21 cellular contexts compared by ENCODE assay signal in the genomic region with DNA sequence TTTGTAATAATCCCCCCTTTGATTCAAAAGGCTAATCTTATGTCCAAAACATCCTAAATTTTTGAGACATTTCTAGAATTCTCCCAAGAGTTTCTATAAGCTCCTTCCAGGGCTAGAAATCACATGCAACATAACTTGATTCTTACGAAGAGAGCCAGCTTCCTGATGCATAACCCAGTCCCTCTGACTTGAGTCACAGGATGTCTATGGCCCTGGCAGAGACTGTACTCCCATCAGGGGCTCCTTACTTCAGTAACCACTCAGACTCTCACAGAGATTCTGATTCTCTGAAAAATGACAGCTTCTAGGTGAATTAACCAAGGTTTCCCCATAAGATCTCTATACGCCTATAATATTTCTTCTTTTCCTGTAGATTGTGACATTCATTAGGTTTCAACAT.
DNase-seq lines count a peak whose midpoint lies in the region; ATAC-seq and TF ChIP-seq lines count a peak whose summit lies in the region.
"Had no signal": no experiment of that assay in that cellular context is flagged by ENCODE, and none has a peak within 500 bp of the region (broad histone marks: within the 10 kb centered on the region; RNA-seq: fewer than 3 reads in every experiment).

No MANE protein-coding gene starts in this region.

- no peak overlapping the region for H3K4me3 ChIP-seq in BE2C (ENCODE audit: low read depth, low read length)
- H3K4me3 ChIP-seq: upper lobe of right lung had no signal

- H3K9me3 ChIP-seq in BE2C: no peaks in the 10 kb centered on the region
- H3K9me3 ChIP-seq: Caco-2, upper lobe of right lung had no signal

- H3K27ac ChIP-seq in foreskin keratinocyte: peak overlapping the region; percentile 4
- H3K27ac ChIP-seq: RWPE1, upper lobe of right lung had no signal

- H3K9me3 Mint-ChIP-seq in stimulated activated naive CD8-positive, alpha-beta T cell treated with anti-CD3 and anti-CD28 coated beads, Interleukin-15, amount 100 ng/mL, for 72 hours: no peaks in the 10 kb centered on the region
- no peaks in the 10 kb centered on the region for H3K9me3 Mint-ChIP-seq in naive thymus-derived CD8-positive, alpha-beta T cell
- H3K9me3 Mint-ChIP-seq: activated CD4-positive, alpha-beta memory T cell treated with anti-CD3 and anti-CD28 coated beads, Interleukin-2, amount 10 ng/mL, durations not matched to agents 7 days and 5 days; activated naive CD8-positive, alpha-beta T cell treated with anti-CD3 and anti-CD28 coated beads for 36 hours; activated T-cell treated with anti-CD3 and anti-CD28 coated beads, Interleukin-2, amount 50 U/mL, for 4 hours; stimulated activated naive B cell treated with anti-CD40 and anti-IgM and Interleukin-4, amounts not matched to agents 10 μg/mL and 1 μg/mL and 100 μg/mL, for 72 hours had no signal

- POLR2A ChIA-PET in naive thymus-derived CD8-positive, alpha-beta T cell (lab: Charles Lee): no interaction called here

- H3K27me3 Mint-ChIP-seq in stimulated activated naive CD8-positive, alpha-beta T cell treated with anti-CD3 and anti-CD28 coated beads, Interleukin-15, amount 100 ng/mL, for 72 hours: peaks cover 22% of the 10 kb centered on the region
- H3K27me3 Mint-ChIP-seq in naive thymus-derived CD8-positive, alpha-beta T cell: peaks cover 0 to 12% (median 10%) of the 10 kb centered on the region in 5 donors
- H3K27me3 Mint-ChIP-seq: activated naive CD8-positive, alpha-beta T cell treated with anti-CD3 and anti-CD28 coated beads for 36 hours; stimulated activated naive B cell treated with anti-CD40 and anti-IgM and Interleukin-4, amounts not matched to agents 10 μg/mL and 1 μg/mL and 100 μg/mL, for 72 hours had no signal

- no peaks in the 10 kb centered on the region for H3K36me3 Mint-ChIP-seq in naive thymus-derived CD8-positive, alpha-beta T cell
- H3K36me3 Mint-ChIP-seq: activated naive CD8-positive, alpha-beta T cell treated with anti-CD3 and anti-CD28 coated beads for 36 hours; stimulated activated naive B cell treated with anti-CD40 and anti-IgM and Interleukin-4, amounts not matched to agents 10 μg/mL and 1 μg/mL and 100 μg/mL, for 72 hours had no signal

- H3K27ac Mint-ChIP-seq in stimulated activated naive CD8-positive, alpha-beta T cell treated with anti-CD3 and anti-CD28 coated beads, Interleukin-15, amount 100 ng/mL, for 72 hours: no peak overlapping the region
- no peak overlapping the region for H3K27ac Mint-ChIP-seq in naive thymus-derived CD8-positive, alpha-beta T cell
- H3K27ac Mint-ChIP-seq: activated CD4-positive, alpha-beta memory T cell treated with anti-CD3 and anti-CD28 coated beads, Interleukin-2, amount 10 ng/mL, durations not matched to agents 7 days and 5 days; activated naive CD8-positive, alpha-beta T cell treated with anti-CD3 and anti-CD28 coated beads for 36 hours; stimulated activated naive B cell treated with anti-CD40 and anti-IgM and Interleukin-4, amounts not matched to agents 10 μg/mL and 1 μg/mL and 100 μg/mL, for 72 hours had no signal

- no peaks in the 10 kb centered on the region for H3K4me1 Mint-ChIP-seq in stimulated activated naive CD8-positive, alpha-beta T cell treated with anti-CD3 and anti-CD28 coated beads, Interleukin-15, amount 100 ng/mL, for 72 hours
- peaks cover 0 to 2% (median 0%) of the 10 kb centered on the region in 4 donors for H3K4me1 Mint-ChIP-seq in naive thymus-derived CD8-positive, alpha-beta T cell
- H3K4me1 Mint-ChIP-seq: activated CD4-positive, alpha-beta memory T cell treated with anti-CD3 and anti-CD28 coated beads, Interleukin-2, amount 10 ng/mL, durations not matched to agents 7 days and 5 days; activated naive CD8-positive, alpha-beta T cell treated with anti-CD3 and anti-CD28 coated beads for 36 hours; stimulated activated naive B cell treated with anti-CD40 and anti-IgM and Interleukin-4, amounts not matched to agents 10 μg/mL and 1 μg/mL and 100 μg/mL, for 72 hours had no signal

- H3K27me3 ChIP-seq in foreskin keratinocyte: no peaks in the 10 kb centered on the region
- no peaks in the 10 kb centered on the region for H3K27me3 ChIP-seq in BE2C
- H3K27me3 ChIP-seq: upper lobe of right lung had no signal

- peaks cover 9% of the 10 kb centered on the region for H3K4me1 ChIP-seq in foreskin keratinocyte
- no peaks in the 10 kb centered on the region for H3K4me1 ChIP-seq in BE2C
- H3K4me1 ChIP-seq: Caco-2, upper lobe of right lung had no signal

- peak; percentile 50 for ATAC-seq in stimulated activated naive CD8-positive, alpha-beta T cell treated with anti-CD3 and anti-CD28 coated beads, Interleukin-15, amount 100 ng/mL, for 72 hours
- ATAC-seq in stimulated activated naive CD8-positive, alpha-beta T cell treated with anti-CD3 and anti-CD28 coated beads, Interleukin-15, Interleukin-2, amounts not matched to agents 100 U/mL and 50 U/mL, for 24 hours: no peak
- ATAC-seq in foreskin keratinocyte: peak; percentile 81
- ATAC-seq in naive thymus-derived CD8-positive, alpha-beta T cell: no peak
- ATAC-seq: activated T-cell treated with anti-CD3 and anti-CD28 coated beads, Interleukin-2, amount 50 U/mL, for 4 hours; left lobe of liver; stimulated activated naive B cell treated with anti-CD40 and anti-IgM and Interleukin-4, amounts not matched to agents 10 μg/mL and 1 μg/mL and 100 μg/mL, for 72 hours; upper lobe of right lung had no signal

- H3K4me3 Mint-ChIP-seq in stimulated activated naive CD8-positive, alpha-beta T cell treated with anti-CD3 and anti-CD28 coated beads, Interleukin-15, amount 100 ng/mL, for 72 hours: no peak overlapping the region
- no peak overlapping the region for H3K4me3 Mint-ChIP-seq in naive thymus-derived CD8-positive, alpha-beta T cell
- H3K4me3 Mint-ChIP-seq: activated CD4-positive, alpha-beta memory T cell treated with anti-CD3 and anti-CD28 coated beads, Interleukin-2, amount 10 ng/mL, durations not matched to agents 7 days and 5 days; activated naive CD8-positive, alpha-beta T cell treated with anti-CD3 and anti-CD28 coated beads for 36 hours; activated T-cell treated with anti-CD3 and anti-CD28 coated beads, Interleukin-2, amount 50 U/mL, for 4 hours; stimulated activated naive B cell treated with anti-CD40 and anti-IgM and Interleukin-4, amounts not matched to agents 10 μg/mL and 1 μg/mL and 100 μg/mL, for 72 hours had no signal

- no peaks in the 10 kb centered on the region for H3K36me3 ChIP-seq in BE2C
- H3K36me3 ChIP-seq: upper lobe of right lung had no signal

- no peak for DNase-seq in stimulated activated naive CD8-positive, alpha-beta T cell treated with anti-CD3 and anti-CD28 coated beads, Interleukin-15, amount 100 ng/mL, for 72 hours
- DNase-seq in stimulated activated naive CD8-positive, alpha-beta T cell treated with anti-CD3 and anti-CD28 coated beads, Interleukin-15, Interleukin-2, amounts not matched to agents 100 U/mL and 50 U/mL, for 24 hours: no peak
- DNase-seq in SIG-M5 (lab: John Stamatoyannopoulos, UW) (peak; percentile 4), foreskin keratinocyte (no peak), BE2C (no peak), GM19240 (ENCODE audit: insufficient read length, low spot score) (no peak)
- no peak for DNase-seq in activated CD4-positive, alpha-beta T cell treated with anti-CD3 and anti-CD28 coated beads for 4 hours
- no peak for DNase-seq in naive thymus-derived CD8-positive, alpha-beta T cell
- DNase-seq: ACHN; activated CD4-positive, alpha-beta memory T cell treated with anti-CD3 and anti-CD28 coated beads, Interleukin-2, amount 10 ng/mL, durations not matched to agents 7 days and 5 days; activated naive CD8-positive, alpha-beta T cell treated with anti-CD3 and anti-CD28 coated beads for 36 hours; activated T-cell treated with anti-CD3 and anti-CD28 coated beads, Interleukin-2, amount 50 U/mL, for 4 hours; Caco-2; effector memory CD4-positive, alpha-beta T cell; NCI-H1048; NCI-H2107; NCI-H82; stimulated activated naive B cell treated with anti-CD40 and anti-IgM and Interleukin-4, amounts not matched to agents 10 μg/mL and 1 μg/mL and 100 μg/mL, for 72 hours; upper lobe of right lung had no signal

- TF ChIP-seq CTCF in foreskin keratinocyte (conservative IDR thresholded peaks at IDR 0.05) (no peak), BE2C (IDR thresholded peaks at IDR 0.05; ENCODE audit: low read depth, low read length) (no peak)

Comparison
In these comparisons a context has a peak if more than half of its experiments do, and no peak if none do; other contexts are left out.
1. ATAC-seq: peak in stimulated activated naive CD8-positive, alpha-beta T cell treated with anti-CD3 and anti-CD28 coated beads, Interleukin-15, amount 100 ng/mL, for 72 hours (single experiment) and foreskin keratinocyte (single experiment); none in stimulated activated naive CD8-positive, alpha-beta T cell treated with anti-CD3 and anti-CD28 coated beads, Interleukin-15, Interleukin-2, amounts not matched to agents 100 U/mL and 50 U/mL, for 24 hours (single experiment) and naive thymus-derived CD8-positive, alpha-beta T cell (0 of 2).